1 cellular context compared by ENCODE assay signal in genomic region chr13:101398920-101399319, GRCh38.
TF ChIP-seq lines count a peak whose summit lies in the region.

No MANE protein-coding gene starts in this region.

TF ChIP-seq in SK-N-SH, 30 proteins besides CTCF, POLR2A, EP300 and RAD21 (continued from another document):
- TF ChIP-seq REST (IDR thresholded peaks at IDR 0.05; ENCODE audit: low read depth, low read length): no peak
